In genomic region chr17:62616993-62617893, GRCh38 we compare ENCODE assay signal across 1 cellular context.
A peak's percentile ranks its signal among the peaks of the same experiment; 100 is the strongest.
TF ChIP-seq lines count a peak whose summit lies in the region.

No MANE protein-coding gene starts in this region.

TF ChIP-seq in HepG2, 621 proteins besides CTCF, POLR2A, EP300 and RAD21 (continued from another document and continues in another):
- no peak for TF ChIP-seq AHDC1 (CRISPR knock-in tag; IDR thresholded peaks at IDR 0.05; ENCODE audit: borderline replicate concordance)
- TF ChIP-seq CSRNP2 (CRISPR knock-in tag; conservative IDR thresholded peaks at IDR 0.05; ENCODE audit: low read depth) = no peak
- TF ChIP-seq ZNF768 (CRISPR knock-in tag; IDR thresholded peaks at IDR 0.05) = no peak; the same call in 1 of the 2 replicates
- no peak for TF ChIP-seq ZBTB3 (CRISPR knock-in tag; IDR thresholded peaks at IDR 0.05; ENCODE audit: borderline replicate concordance, low read depth)
- peak; percentile 79 for TF ChIP-seq PHF21A (CRISPR knock-in tag; IDR thresholded peaks at IDR 0.05)
- TF ChIP-seq GABPA (IDR thresholded peaks at IDR 0.05; ENCODE audit: low read depth, low read length) = no peak
- TF ChIP-seq GABPA (CRISPR knock-in tag; IDR thresholded peaks at IDR 0.05; ENCODE audit: low read depth) = no peak
- no peak for TF ChIP-seq NFIB (CRISPR knock-in tag; IDR thresholded peaks at IDR 0.05; ENCODE audit: borderline replicate concordance)
- no peak for TF ChIP-seq ZNF567 (CRISPR knock-in tag; IDR thresholded peaks at IDR 0.05; ENCODE audit: borderline replicate concordance)
- TF ChIP-seq SOX13 (IDR thresholded peaks at IDR 0.05) = no peak
- TF ChIP-seq SOX13 (CRISPR knock-in tag; conservative IDR thresholded peaks at IDR 0.05 in 1 of 2, IDR thresholded peaks at IDR 0.05 in 1 of 2) = peak in 1 of 2 experiments; percentile 78; a peak in 2 of 4 replicates
- peak; percentile 23; the same call in 1 of the 2 replicates for TF ChIP-seq MXD4 (CRISPR knock-in tag; IDR thresholded peaks at IDR 0.05)
- TF ChIP-seq ZNF839 (CRISPR knock-in tag; IDR thresholded peaks at IDR 0.05; ENCODE audit: borderline replicate concordance) = no peak
- peak; percentile 40; the same call in 1 of the 2 replicates for TF ChIP-seq IRF2 (CRISPR knock-in tag; IDR thresholded peaks at IDR 0.05)
- TF ChIP-seq SSRP1 (CRISPR knock-in tag; IDR thresholded peaks at IDR 0.05) = peak; percentile 24; the same call in 1 of the 2 replicates
- no peak for TF ChIP-seq ZBTB1 (CRISPR knock-in tag; IDR thresholded peaks at IDR 0.05; ENCODE audit: borderline replicate concordance)
- no peak for TF ChIP-seq HOXA7 (CRISPR knock-in tag; IDR thresholded peaks at IDR 0.05)
- TF ChIP-seq U2AF2 (IDR thresholded peaks at IDR 0.05; ENCODE audit: low read depth, low read length) = no peak
- no peak for TF ChIP-seq ZNF776 (CRISPR knock-in tag; IDR thresholded peaks at IDR 0.05)
- TF ChIP-seq ZFAT (CRISPR knock-in tag; conservative IDR thresholded peaks at IDR 0.05) = no peak
- TF ChIP-seq DNMT1 (CRISPR knock-in tag; IDR thresholded peaks at IDR 0.05) = no peak
- no peak for TF ChIP-seq ELF3 (CRISPR knock-in tag; IDR thresholded peaks at IDR 0.05)
- no peak for TF ChIP-seq TOPORS (CRISPR knock-in tag; IDR thresholded peaks at IDR 0.05)
- TF ChIP-seq HBP1 (CRISPR knock-in tag; IDR thresholded peaks at IDR 0.05; ENCODE audit: low read depth) = no peak
- no peak for TF ChIP-seq ZSCAN20 (CRISPR knock-in tag; IDR thresholded peaks at IDR 0.05; ENCODE audit: borderline replicate concordance)
- TF ChIP-seq REST (IDR thresholded peaks at IDR 0.05; ENCODE audit: borderline replicate concordance in 1 of 2, low read depth in 1 of 2, low read length in 2 of 2) = no peak
- TF ChIP-seq GTF2F1 (IDR thresholded peaks at IDR 0.05; ENCODE audit: low read length) = no peak
- no peak; the same call in 1 of the 2 replicates for TF ChIP-seq MTA1 (CRISPR knock-in tag; IDR thresholded peaks at IDR 0.05; ENCODE audit: borderline replicate concordance)
- TF ChIP-seq, protein P1, sequence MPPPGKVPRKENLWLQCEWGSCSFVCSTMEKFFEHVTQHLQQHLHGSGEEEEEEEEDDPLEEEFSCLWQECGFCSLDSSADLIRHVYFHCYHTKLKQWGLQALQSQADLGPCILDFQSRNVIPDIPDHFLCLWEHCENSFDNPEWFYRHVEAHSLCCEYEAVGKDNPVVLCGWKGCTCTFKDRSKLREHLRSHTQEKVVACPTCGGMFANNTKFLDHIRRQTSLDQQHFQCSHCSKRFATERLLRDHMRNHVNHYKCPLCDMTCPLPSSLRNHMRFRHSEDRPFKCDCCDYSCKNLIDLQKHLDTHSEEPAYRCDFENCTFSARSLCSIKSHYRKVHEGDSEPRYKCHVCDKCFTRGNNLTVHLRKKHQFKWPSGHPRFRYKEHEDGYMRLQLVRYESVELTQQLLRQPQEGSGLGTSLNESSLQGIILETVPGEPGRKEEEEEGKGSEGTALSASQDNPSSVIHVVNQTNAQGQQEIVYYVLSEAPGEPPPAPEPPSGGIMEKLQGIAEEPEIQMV (CRISPR knock-in tag; IDR thresholded peaks at IDR 0.05; ENCODE audit: low read depth) = peak; percentile 71; the same call in 1 of the 2 replicates
- TF ChIP-seq, protein P2, sequence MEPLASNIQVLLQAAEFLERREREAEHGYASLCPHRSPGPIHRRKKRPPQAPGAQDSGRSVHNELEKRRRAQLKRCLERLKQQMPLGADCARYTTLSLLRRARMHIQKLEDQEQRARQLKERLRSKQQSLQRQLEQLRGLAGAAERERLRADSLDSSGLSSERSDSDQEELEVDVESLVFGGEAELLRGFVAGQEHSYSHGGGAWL (CRISPR knock-in tag; IDR thresholded peaks at IDR 0.05) = no peak
- no peak; the same call in 1 of the 2 replicates for TF ChIP-seq PAF1 (CRISPR knock-in tag; IDR thresholded peaks at IDR 0.05)
- 0 out of 2 replicates have a peak, but pooled peaks have one; percentile 20 for TF ChIP-seq ZZZ3 (CRISPR knock-in tag; IDR thresholded peaks at IDR 0.05; ENCODE audit: borderline replicate concordance)
- 0 out of 2 replicates have a peak, but pooled peaks have one; percentile 45 for TF ChIP-seq HOXD1 (CRISPR knock-in tag; IDR thresholded peaks at IDR 0.05)
- TF ChIP-seq FIP1L1 (IDR thresholded peaks at IDR 0.05; ENCODE audit: borderline replicate concordance, insufficient read depth, low read depth, low read length) = no peak
- no peak for TF ChIP-seq CERS6 (CRISPR knock-in tag; IDR thresholded peaks at IDR 0.05)
- TF ChIP-seq, protein P3, sequence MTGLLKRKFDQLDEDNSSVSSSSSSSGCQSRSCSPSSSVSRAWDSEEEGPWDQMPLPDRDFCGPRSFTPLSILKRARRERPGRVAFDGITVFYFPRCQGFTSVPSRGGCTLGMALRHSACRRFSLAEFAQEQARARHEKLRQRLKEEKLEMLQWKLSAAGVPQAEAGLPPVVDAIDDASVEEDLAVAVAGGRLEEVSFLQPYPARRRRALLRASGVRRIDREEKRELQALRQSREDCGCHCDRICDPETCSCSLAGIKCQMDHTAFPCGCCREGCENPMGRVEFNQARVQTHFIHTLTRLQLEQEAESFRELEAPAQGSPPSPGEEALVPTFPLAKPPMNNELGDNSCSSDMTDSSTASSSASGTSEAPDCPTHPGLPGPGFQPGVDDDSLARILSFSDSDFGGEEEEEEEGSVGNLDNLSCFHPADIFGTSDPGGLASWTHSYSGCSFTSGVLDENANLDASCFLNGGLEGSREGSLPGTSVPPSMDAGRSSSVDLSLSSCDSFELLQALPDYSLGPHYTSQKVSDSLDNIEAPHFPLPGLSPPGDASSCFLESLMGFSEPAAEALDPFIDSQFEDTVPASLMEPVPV (CRISPR knock-in tag; IDR thresholded peaks at IDR 0.05) = 0 out of 2 replicates have a peak, but pooled peaks have one; percentile 43
- peak; percentile 48; the same call in 1 of the 2 replicates for TF ChIP-seq KDM5B (CRISPR knock-in tag; IDR thresholded peaks at IDR 0.05; ENCODE audit: borderline replicate concordance)
- TF ChIP-seq FOSL2 (CRISPR knock-in tag; IDR thresholded peaks at IDR 0.05) = 0 out of 2 replicates have a peak, but pooled peaks have one; percentile 41
- TF ChIP-seq ZNF260 (CRISPR knock-in tag; IDR thresholded peaks at IDR 0.05; ENCODE audit: borderline replicate concordance, low read depth) = no peak
- peak; percentile 60 for TF ChIP-seq ZNF644 (CRISPR knock-in tag; IDR thresholded peaks at IDR 0.05; ENCODE audit: low read depth)
- no peak for TF ChIP-seq ZNF598 (CRISPR knock-in tag; IDR thresholded peaks at IDR 0.05; ENCODE audit: borderline replicate concordance)
- no peak for TF ChIP-seq SP1 (IDR thresholded peaks at IDR 0.05)
- TF ChIP-seq SP1 (CRISPR knock-in tag; IDR thresholded peaks at IDR 0.05) = no peak
- TF ChIP-seq TOE1 (CRISPR knock-in tag; IDR thresholded peaks at IDR 0.05) = no peak
- TF ChIP-seq SIX1 (CRISPR knock-in tag; IDR thresholded peaks at IDR 0.05; ENCODE audit: borderline replicate concordance) = no peak
